27 cellular contexts compared by ENCODE assay signal in genomic region chr17:74148901-74149596, GRCh38.
"Had no signal": no experiment of that assay in that cellular context is flagged by ENCODE, and none has a peak within 500 bp of the region (broad histone marks: within the 10 kb centered on the region; RNA-seq: fewer than 3 reads in every experiment).

No MANE protein-coding gene starts in this region.

- H2AFZ ChIP-seq: parathyroid adenoma had no signal

- H3K4me3 ChIP-seq: dorsolateral prefrontal cortex, esophagus squamous epithelium, gastroesophageal sphincter, left ventricle myocardium inferior, lung, psoas muscle, spleen, testis, tibial nerve, upper lobe of right lung had no signal

- H3K27ac ChIP-seq: dorsolateral prefrontal cortex, epithelial cell of prostate, esophagus squamous epithelium, gastroesophageal sphincter, left ventricle myocardium inferior, parathyroid adenoma, psoas muscle, spleen, testis, tibial nerve, upper lobe of right lung had no signal

- H3K36me3 Mint-ChIP-seq: immature natural killer cell; stimulated activated memory B cell treated with anti-CD40 and anti-IgM and Interleukin-4, amounts not matched to agents 10 μg/mL and 1 μg/mL and 100 μg/mL, for 72 hours had no signal

- DNase-seq: cortex of kidney; dorsolateral prefrontal cortex; effector memory CD4-positive, alpha-beta T cell; esophagus squamous epithelium; foreskin fibroblast; immature natural killer cell; left ventricle myocardium inferior; mesenchymal stem cell; midbrain; occipital lobe; psoas muscle; spleen; stimulated activated CD4-positive, alpha-beta T cell treated with anti-CD3 and anti-CD28 coated beads, Interleukin-15, amount 100 ng/mL, for 24 hours; stimulated activated CD4-positive, alpha-beta T cell treated with anti-CD3 and anti-CD28 coated beads, Interleukin-1b, Interleukin-23, amount 100 ng/mL, for 48 hours; stimulated activated CD4-positive, alpha-beta T cell treated with anti-CD3 and anti-CD28 coated beads, Interleukin-4, amount 100 ng/mL, for 24 hours; testis; upper lobe of right lung had no signal

- FAIRE-seq: keratinocyte had no signal

- ATAC-seq: gastroesophageal sphincter; natural killer cell treated with Interleukin-12 subunit alpha and Interleukin-12 subunit beta and Interleukin-15 and Interleukin-18, amount 100 ng/mL, for 72 hours; psoas muscle; sciatic nerve; stimulated activated memory B cell treated with anti-CD40 and anti-IgM and Interleukin-4, amounts not matched to agents 10 μg/mL and 1 μg/mL and 100 μg/mL, for 72 hours; upper lobe of right lung had no signal

- H3K9ac ChIP-seq: parathyroid adenoma had no signal

- H3K4me1 ChIP-seq: gastroesophageal sphincter, left ventricle myocardium inferior, parathyroid adenoma, psoas muscle, spleen, testis, tibial nerve, upper lobe of right lung had no signal

- H3K9me3 Mint-ChIP-seq: natural killer cell treated with Interleukin-12 subunit alpha and Interleukin-12 subunit beta and Interleukin-15 and Interleukin-18, amount 100 ng/mL, for 72 hours had no signal

- H3K9me3 ChIP-seq: gastroesophageal sphincter, testis, upper lobe of right lung had no signal

- H3K4me3 Mint-ChIP-seq: immature natural killer cell; natural killer cell treated with Interleukin-12 subunit alpha and Interleukin-12 subunit beta and Interleukin-15 and Interleukin-18, amount 100 ng/mL, for 72 hours; stimulated activated memory B cell treated with anti-CD40 and anti-IgM and Interleukin-4, amounts not matched to agents 10 μg/mL and 1 μg/mL and 100 μg/mL, for 72 hours; stimulated activated naive CD8-positive, alpha-beta T cell treated with anti-CD3 and anti-CD28 coated beads, Interleukin-15, Interleukin-2, amounts not matched to agents 100 ng/mL and 50 ng/mL, for 24 hours had no signal

- H3K36me3 ChIP-seq: esophagus squamous epithelium, gastroesophageal sphincter, left ventricle myocardium inferior, spleen, tibial nerve, upper lobe of right lung had no signal

- H3K79me2 ChIP-seq: parathyroid adenoma had no signal

- H3K27me3 ChIP-seq: testis, tibial nerve had no signal

- H3K4me1 Mint-ChIP-seq: immature natural killer cell; stimulated activated memory B cell treated with anti-CD40 and anti-IgM and Interleukin-4, amounts not matched to agents 10 μg/mL and 1 μg/mL and 100 μg/mL, for 72 hours had no signal

- H3K27ac Mint-ChIP-seq: immature natural killer cell; natural killer cell treated with Interleukin-12 subunit alpha and Interleukin-12 subunit beta and Interleukin-15 and Interleukin-18, amount 100 ng/mL, for 72 hours; stimulated activated memory B cell treated with anti-CD40 and anti-IgM and Interleukin-4, amounts not matched to agents 10 μg/mL and 1 μg/mL and 100 μg/mL, for 72 hours; stimulated activated naive CD8-positive, alpha-beta T cell treated with anti-CD3 and anti-CD28 coated beads, Interleukin-15, Interleukin-2, amounts not matched to agents 100 ng/mL and 50 ng/mL, for 24 hours had no signal
